1 cellular context compared by ENCODE assay signal in the genomic region with DNA sequence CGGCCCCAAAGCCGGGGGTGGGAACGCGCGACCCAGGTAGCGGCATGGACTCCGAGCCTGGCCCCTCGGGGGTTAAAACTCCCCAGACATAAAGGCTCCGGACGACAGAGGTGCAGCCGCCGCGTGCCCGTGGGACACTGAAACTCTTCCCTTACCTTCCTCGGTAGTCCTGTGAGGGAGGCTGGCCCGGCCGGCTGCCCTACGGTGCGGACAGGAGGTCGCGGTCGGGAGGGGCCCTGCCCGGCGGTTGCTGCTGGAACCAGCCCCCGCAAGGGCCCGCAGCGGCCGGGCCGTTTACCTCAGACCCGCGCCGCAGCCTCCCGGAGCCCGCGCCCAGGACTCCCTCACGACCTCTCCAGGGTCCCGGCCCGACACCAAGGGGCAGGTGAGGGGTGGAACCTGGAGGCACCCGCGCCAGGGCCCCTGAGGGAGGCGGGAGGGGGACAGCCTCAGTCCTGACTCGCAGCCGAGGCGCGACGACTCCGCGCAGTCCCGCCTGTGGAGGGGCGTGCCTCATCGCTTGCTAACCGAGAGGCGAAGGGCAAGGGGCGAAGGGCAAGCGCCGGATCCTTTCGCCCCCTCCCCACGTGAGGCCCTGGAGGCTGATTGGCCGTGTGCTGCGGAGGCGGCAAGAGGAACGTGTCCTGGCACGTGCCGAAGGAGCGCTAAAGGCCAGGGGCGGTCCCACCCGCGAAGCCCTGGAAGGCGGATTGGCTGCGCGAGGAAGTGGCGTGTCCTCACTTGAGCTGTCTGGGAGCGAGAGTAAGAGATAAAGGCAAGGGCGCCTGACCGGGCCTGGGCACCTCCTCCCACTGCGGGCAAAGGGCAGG.
TF ChIP-seq lines count a peak whose summit lies in the region.

TSS of gene UPB1 (plus strand) at position 798 of the 830 bp plus-strand sequence. CDS start 72 bp downstream, outside the sequence.

TF ChIP-seq in K562, 482 proteins besides CTCF, POLR2A, EP300 and RAD21 (continued from another document):
- TF ChIP-seq PRDM10 (IDR thresholded peaks at IDR 0.05; ENCODE audit: partially characterized antibody) (no peak), FOXP1 (CRISPR knock-in tag; IDR thresholded peaks at IDR 0.05) (no peak), ATF3 (IDR thresholded peaks at IDR 0.05) (no peak), ATF3 (CRISPR knock-in tag; conservative IDR thresholded peaks at IDR 0.05) (no peak), PCBP1 (IDR thresholded peaks at IDR 0.05; ENCODE audit: low read depth, low read length, poor library complexity, severe bottlenecking) (peak; percentile 26), ZNF766 (CRISPR knock-in tag; conservative IDR thresholded peaks at IDR 0.05) (no peak), ASH1L (IDR thresholded peaks at IDR 0.05; ENCODE audit: borderline replicate concordance, low read depth, partially characterized antibody) (no peak), NCOA4 (IDR thresholded peaks at IDR 0.05; ENCODE audit: partially characterized antibody) (no peak), EZH2 (IDR thresholded peaks at IDR 0.05; ENCODE audit: borderline replicate concordance, low read depth, low read length) (no peak), RBM39 (optimal IDR thresholded peaks at IDR 0.05; ENCODE audit: low read depth, low read length) (no peak), NR2C1 (IDR thresholded peaks at IDR 0.05) (no peak), NR2C1 (tag; IDR thresholded peaks at IDR 0.05) (no peak), SP1 (CRISPR knock-in tag; IDR thresholded peaks at IDR 0.05) (no peak)
- TF ChIP-seq, protein P1, sequence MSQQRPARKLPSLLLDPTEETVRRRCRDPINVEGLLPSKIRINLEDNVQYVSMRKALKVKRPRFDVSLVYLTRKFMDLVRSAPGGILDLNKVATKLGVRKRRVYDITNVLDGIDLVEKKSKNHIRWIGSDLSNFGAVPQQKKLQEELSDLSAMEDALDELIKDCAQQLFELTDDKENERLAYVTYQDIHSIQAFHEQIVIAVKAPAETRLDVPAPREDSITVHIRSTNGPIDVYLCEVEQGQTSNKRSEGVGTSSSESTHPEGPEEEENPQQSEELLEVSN (IDR thresholded peaks at IDR 0.05; ENCODE audit: borderline replicate concordance in 1 of 2, extremely low read depth in 1 of 2, insufficient read depth in 1 of 2, insufficient read length in 1 of 2, low read depth in 1 of 2, low read length in 1 of 2, poor library complexity in 1 of 2, severe bottlenecking in 1 of 2) = peak; percentile 64 to 88
